ENCODE assay signal across 11 cellular contexts in genomic region chr11:72081856-72082255, GRCh38. TPM values are rescaled to one million over a fixed set of nuclear protein-coding genes. Genes with fewer than 3 reads are reported as not detected.
DNase-seq lines count a peak whose midpoint lies in the region; ATAC-seq and TF ChIP-seq lines count a peak whose summit lies in the region.
"Had no signal": no experiment of that assay in that cellular context is flagged by ENCODE, and none has a peak within 500 bp of the region (broad histone marks: within the 10 kb centered on the region; RNA-seq: fewer than 3 reads in every experiment).

No MANE protein-coding gene starts in this region.

- H2BK12ac ChIP-seq in mesenchymal stem cell (ENCODE audit: low read length in 2 of 2): no peak overlapping the region

- H3K27me3 ChIP-seq in esophagus muscularis mucosa: no peaks in the 10 kb centered on the region
- H3K27me3 ChIP-seq in mesenchymal stem cell (ENCODE audit: control insufficient read depth in 1 of 2, insufficient read depth in 1 of 2, low read length in 2 of 2): no peaks in the 10 kb centered on the region

- TF ChIP-seq CTCF in VCaP (conservative IDR thresholded peaks at IDR 0.05) (no peak), esophagus muscularis mucosa (IDR thresholded peaks at IDR 0.05) (no peak)

- peaks cover 2% of the 10 kb centered on the region for H3K79me1 ChIP-seq in mesenchymal stem cell (replicated peaks; ENCODE audit: low read length, poor library complexity, severe bottlenecking)

- no peak overlapping the region for H3K14ac ChIP-seq in mesenchymal stem cell (ENCODE audit: low read length in 2 of 2)

- H4K8ac ChIP-seq in mesenchymal stem cell (ENCODE audit: low read length): no peak overlapping the region

- TF ChIP-seq EP300 in esophagus muscularis mucosa (IDR thresholded peaks at IDR 0.05): no peak

- H3K4ac ChIP-seq in mesenchymal stem cell (ENCODE audit: low read depth in 1 of 2, low read length in 2 of 2): no peak overlapping the region

- H2AFZ ChIP-seq in mesenchymal stem cell (ENCODE audit: low read depth, low read length): no peak overlapping the region

- peak overlapping the region; percentile 93 for H3K27ac ChIP-seq in VCaP
- H3K27ac ChIP-seq in esophagus muscularis mucosa (replicated peaks in 1 of 4): peak overlapping the region; percentile 14 to 95 (median 92)
- peak overlapping the region in 19 of 21 experiments; percentile 67 to 93 (median 89) for H3K27ac ChIP-seq in skin epidermis
- H3K27ac ChIP-seq in mesenchymal stem cell (ENCODE audit: low read length, poor library complexity, severe bottlenecking): no peak overlapping the region

- no peak overlapping the region for H2AK5ac ChIP-seq in mesenchymal stem cell (ENCODE audit: low read length, severe bottlenecking)

- H3K36me3 ChIP-seq in esophagus muscularis mucosa: peaks cover 0 to 7% (median 0%) of the 10 kb centered on the region in 4 donors
- H3K36me3 ChIP-seq in mesenchymal stem cell (ENCODE audit: control insufficient read depth in 1 of 2, insufficient read depth in 2 of 2, low read depth in 1 of 2, low read length in 2 of 2): peaks cover 3 to 16% of the 10 kb centered on the region in 2 experiments

- H3K4me2 ChIP-seq in mesenchymal stem cell (ENCODE audit: low read length, poor library complexity, severe bottlenecking): no peak overlapping the region

- H2BK15ac ChIP-seq in mesenchymal stem cell (ENCODE audit: low read depth, poor library complexity, severe bottlenecking): no peak overlapping the region

- H3K9me3 ChIP-seq in esophagus muscularis mucosa: no peaks in the 10 kb centered on the region
- no peaks in the 10 kb centered on the region for H3K9me3 ChIP-seq in mesenchymal stem cell (ENCODE audit: control insufficient read depth, low read length)

- no peak overlapping the region for H3K23ac ChIP-seq in mesenchymal stem cell (ENCODE audit: low read length in 2 of 2)

- no peak for ATAC-seq in GM19395 (IDR thresholded peaks at IDR 0.05; ENCODE audit: unreplicated experiment)

- WGBS in esophagus muscularis mucosa: 95% methylated on average over 2 of the region's 2 CpGs
- WGBS in mesenchymal stem cell: 100% methylated on average over 2 of the region's 2 CpGs

- H2BK5ac ChIP-seq in mesenchymal stem cell (ENCODE audit: low read depth, low read length, poor library complexity, severe bottlenecking): no peak overlapping the region

- no peak overlapping the region for H3K18ac ChIP-seq in mesenchymal stem cell (ENCODE audit: low read depth in 1 of 2, low read length in 2 of 2)

- H3K4me3 ChIP-seq in esophagus muscularis mucosa: no peak overlapping the region
- no peak overlapping the region for H3K4me3 ChIP-seq in skin epidermis
- no peak overlapping the region for H3K4me3 ChIP-seq in mesenchymal stem cell (ENCODE audit: insufficient read depth in 1 of 2, low read depth in 1 of 2, low read length in 2 of 2)

- no peak for TF ChIP-seq POLR2A in esophagus muscularis mucosa (IDR thresholded peaks at IDR 0.05; ENCODE audit: low read depth)

- no peak overlapping the region for H3K9ac ChIP-seq in mesenchymal stem cell (ENCODE audit: low read length)

- DNase-seq in NCI-H510A treated with DMSO at 0.1 percent for 48 hours (lab: John Stamatoyannopoulos, UW): peak; percentile 47
- DNase-seq in NCI-H510A (lab: John Stamatoyannopoulos, UW): no peak
- no peak for DNase-seq in esophagus muscularis mucosa (ENCODE audit: extremely low spot score)
- no peak for DNase-seq in NCI-H1436 treated with DMSO at 0.1 percent for 48 hours (lab: John Stamatoyannopoulos, UW)
- DNase-seq in mesenchymal stem cell: no peak
- DNase-seq: effector CD4-positive, alpha-beta T cell; stimulated activated CD4-positive, alpha-beta T cell treated with anti-CD3 and anti-CD28 coated beads, Interleukin-4, amount 100 ng/mL, for 24 hours had no signal

- intact Hi-C loops in esophagus muscularis mucosa (cut with DNase I): loop anchor here (2.0 kb wide), 1 partner anchor 43 kb away; no protein-coding TSS in a partner anchor

- H3K4me1 ChIP-seq in esophagus muscularis mucosa (peaks cover 19 to 35% (median 29%) of the 10 kb centered on the region in 4 donors), mesenchymal stem cell (ENCODE audit: control insufficient read depth, insufficient read depth, low read depth, low read length) (peaks cover 3% of the 10 kb centered on the region)

- no peak overlapping the region for H4K91ac ChIP-seq in mesenchymal stem cell (ENCODE audit: low read length)

- H2BK120ac ChIP-seq in mesenchymal stem cell (ENCODE audit: low read depth, low read length): no peak overlapping the region

RNA-seq across cellular contexts. Expression of gene LRRC51, which starts 1.2 kb away (rescaled TPM):
- 10 to 100 TPM in 1 of 4 donors, 1 to 10 TPM in 3; 9.1 to 10.0 (median 9.2) TPM for total RNA-seq in esophagus muscularis mucosa
- 3.2 TPM for polyA plus RNA-seq in mesenchymal stem cell (2013, experiment 1 of 2)
- polyA plus RNA-seq in mesenchymal stem cell (2013, experiment 2 of 2): 3.9 TPM

RNA-seq across cellular contexts. Expression of gene NUMA1, which starts 1.5 kb away (rescaled TPM):
- total RNA-seq in esophagus muscularis mucosa: 100 to 1,000 TPM; 214 to 328 (median 272) TPM
- polyA plus RNA-seq in mesenchymal stem cell (2013, experiment 1 of 2): 54.5 TPM
- 49.1 TPM for polyA plus RNA-seq in mesenchymal stem cell (2013, experiment 2 of 2)

RNA-seq across cellular contexts. Expression of gene LAMTOR1, which starts 21.2 kb away (rescaled TPM):
- total RNA-seq in esophagus muscularis mucosa: 100 to 1,000 TPM in 2 of 4 donors, 10 to 100 TPM in 2; 86.8 to 103 (median 98.0) TPM
- 135 TPM for polyA plus RNA-seq in mesenchymal stem cell (2013, experiment 1 of 2)
- 137 TPM for polyA plus RNA-seq in mesenchymal stem cell (2013, experiment 2 of 2)

RNA-seq across cellular contexts. Expression of gene TOMT, which starts 23.9 kb away (rescaled TPM):
- not detected for total RNA-seq in esophagus muscularis mucosa
- not detected for polyA plus RNA-seq in mesenchymal stem cell (2013, experiment 1 of 2)
- polyA plus RNA-seq in mesenchymal stem cell (2013, experiment 2 of 2): not detected
- polyA plus RNA-seq: liver had no signal

RNA-seq across cellular contexts. Expression of gene ANAPC15, which starts 30.6 kb away (rescaled TPM):
- total RNA-seq in esophagus muscularis mucosa: 10 to 100 TPM; 43.5 to 58.1 (median 48.1) TPM
- polyA plus RNA-seq in mesenchymal stem cell (2013, experiment 1 of 2): 35.1 TPM
- 36.7 TPM for polyA plus RNA-seq in mesenchymal stem cell (2013, experiment 2 of 2)
